In genomic region chr1:182842265-182842664, GRCh38 we compare ENCODE assay signal across 13 cellular contexts. TPM values are rescaled to one million over a fixed set of nuclear protein-coding genes. Genes with fewer than 3 reads are reported as not detected.
A peak's percentile ranks its signal among the peaks of the same experiment; 100 is the strongest.
DNase-seq lines count a peak whose midpoint lies in the region; ATAC-seq and TF ChIP-seq lines count a peak whose summit lies in the region.
"Had no signal": no experiment of that assay in that cellular context is flagged by ENCODE, and none has a peak within 500 bp of the region (broad histone marks: within the 10 kb centered on the region; RNA-seq: fewer than 3 reads in every experiment).

No MANE protein-coding gene starts in this region.

- H3K4me3 ChIP-seq in Karpas-422 (ENCODE audit: low read length) = peak overlapping the region; percentile 88; the same call in 1 of the 2 replicates
- peak overlapping the region; percentile 87 for H3K4me3 ChIP-seq in neural cell (ENCODE audit: low read length)
- H3K4me3 ChIP-seq: suprapubic skin had no signal

- no peak for TF ChIP-seq CTCF in brain (conservative IDR thresholded peaks at IDR 0.05)
- TF ChIP-seq CTCF in neural cell (IDR thresholded peaks at IDR 0.05; ENCODE audit: poor library complexity, severe bottlenecking) = no peak

- peaks cover 10% of the 10 kb centered on the region for H3K27me3 Mint-ChIP-seq in brain

- TF ChIP-seq RAD21 in neural cell (conservative IDR thresholded peaks at IDR 0.05) = no peak

- TF ChIP-seq EP300 in neural cell (conservative IDR thresholded peaks at IDR 0.05; ENCODE audit: poor library complexity, severe bottlenecking) = no peak

- H3K4me1 Mint-ChIP-seq in brain = peaks cover 85% of the 10 kb centered on the region

- H3K27me3 ChIP-seq in Karpas-422 (ENCODE audit: low read length) = no peaks in the 10 kb centered on the region
- no peaks in the 10 kb centered on the region for H3K27me3 ChIP-seq in neural cell (ENCODE audit: insufficient read depth, low read depth, low read length)
- H3K27me3 ChIP-seq: suprapubic skin had no signal

- H3K4me1 ChIP-seq in Karpas-422 (ENCODE audit: low read length) = peaks cover 32% of the 10 kb centered on the region

- peaks cover 79% of the 10 kb centered on the region for H3K36me3 Mint-ChIP-seq in brain

- H3K36me3 ChIP-seq in Karpas-422 (ENCODE audit: insufficient read depth, low read length) (peaks cover 64% of the 10 kb centered on the region), neural cell (ENCODE audit: insufficient read depth, low read length) (peaks cover 3% of the 10 kb centered on the region)

- peak overlapping the region; percentile 98 for H3K4me2 ChIP-seq in Karpas-422 (ENCODE audit: low read depth, low read length, poor library complexity, severe bottlenecking)
- peak overlapping the region; percentile 76 for H3K4me2 ChIP-seq in neural cell (ENCODE audit: low read length)

- DNase-seq in EH (ENCODE audit: low read depth) (peak; percentile 4), Karpas-422 (no peak), NCI-H345 (lab: John Stamatoyannopoulos, UW) (no peak)
- DNase-seq in effector CD8-positive, alpha-beta T cell (lab: John Stamatoyannopoulos, UW) = no peak
- DNase-seq: GDM1; NCI-H2029 treated with DMSO at 0.1 percent for 48 hours; stimulated activated CD4-positive, alpha-beta T cell treated with anti-CD3 and anti-CD28 coated beads, Interleukin-1b, Interleukin-23, amount 100 ng/mL, for 48 hours had no signal

- peak overlapping the region; percentile 48 to 99 (median 97) for H3K4me3 Mint-ChIP-seq in brain

- H3K9me3 ChIP-seq in Karpas-422 (ENCODE audit: low read length) (no peaks in the 10 kb centered on the region), neural cell (ENCODE audit: low read length) (no peaks in the 10 kb centered on the region)
- H3K9me3 ChIP-seq: suprapubic skin had no signal

- no peaks in the 10 kb centered on the region for H3F3A ChIP-seq in neural cell (ENCODE audit: insufficient read depth, low read length, poor library complexity, severe bottlenecking)

- H4K20me1 ChIP-seq in Karpas-422 (ENCODE audit: insufficient read depth, low read depth, low read length) (peaks cover 67% of the 10 kb centered on the region), neural cell (ENCODE audit: insufficient read depth) (peaks cover 60% of the 10 kb centered on the region)

- peaks cover 6 to 14% (median 10%) of the 10 kb centered on the region in 5 experiments for H3K9me3 Mint-ChIP-seq in brain

- no peak for ATAC-seq in esophagus mucosa
- ATAC-seq: HCT116 had no signal

- H2AFZ ChIP-seq in Karpas-422 (ENCODE audit: low read length) (no peak overlapping the region), neural cell (ENCODE audit: low read depth, low read length) (no peak overlapping the region)

- H3K27ac Mint-ChIP-seq in brain = peak overlapping the region in 3 of 5 experiments; percentile 35 to 64 (median 52)

- no peak overlapping the region for H3K27ac ChIP-seq in Karpas-422 (ENCODE audit: low read length)
- no peak overlapping the region for H3K27ac ChIP-seq in neural cell (ENCODE audit: low read length)
- H3K27ac ChIP-seq: coronary artery, suprapubic skin had no signal

- H3K9ac ChIP-seq in Karpas-422 (ENCODE audit: low read length) (no peak overlapping the region), neural cell (ENCODE audit: low read length) (no peak overlapping the region)

- H3K79me2 ChIP-seq in Karpas-422 (ENCODE audit: low read length) (peaks cover 81% of the 10 kb centered on the region), neural cell (replicated peaks; ENCODE audit: insufficient read depth, low read length) (peaks cover 69% of the 10 kb centered on the region)

- H3K9me2 ChIP-seq in Karpas-422 (replicated peaks; ENCODE audit: insufficient read depth, low read length) (no peaks in the 10 kb centered on the region), neural cell (ENCODE audit: insufficient read depth, low read length) (no peaks in the 10 kb centered on the region)

TF ChIP-seq in neural cell, 6 proteins besides CTCF, POLR2A, EP300 and RAD21:
- TF ChIP-seq TAF1 (IDR thresholded peaks at IDR 0.05; ENCODE audit: low read depth) (no peak), SMC3 (conservative IDR thresholded peaks at IDR 0.05; ENCODE audit: poor library complexity) (no peak), EZH2 (IDR thresholded peaks at IDR 0.05; ENCODE audit: borderline replicate concordance, insufficient read depth, low read length, poor library complexity, severe bottlenecking) (no peak), POLR2AphosphoS5 (IDR thresholded peaks at IDR 0.05) (no peak), REST (IDR thresholded peaks at IDR 0.05; ENCODE audit: borderline replicate concordance) (no peak), MXI1 (conservative IDR thresholded peaks at IDR 0.05; ENCODE audit: poor library complexity, severe bottlenecking) (no peak)

RNA-seq across cellular contexts. Expression of gene DHX9, which starts 3.1 kb away (rescaled TPM):
- 94.6 and 133 TPM in 2 replicates for total RNA-seq in Karpas-422 (2014; rRNA removed; shearing (Covaris generic); ENCODE audit: low replicate concordance)
- 141 TPM for polyA plus RNA-seq in brain (ENCODE audit: insufficient read depth, low read depth, low replicate concordance)
- polyA plus RNA-seq in neural cell = 193 and 236 TPM in 2 replicates
- 315 and 332 TPM in 2 replicates for polyA minus RNA-seq in neural cell
- 93.7 TPM for total RNA-seq in esophagus mucosa

RNA-seq across cellular contexts. Expression of gene NPL, which starts 52.7 kb away (rescaled TPM):
- total RNA-seq in Karpas-422 (2014; rRNA removed; shearing (Covaris generic); ENCODE audit: low replicate concordance) = 3.2 TPM in 2 replicates
- polyA plus RNA-seq in brain (ENCODE audit: insufficient read depth, low read depth, low replicate concordance) (3.2 TPM), neural cell (1.2 and 1.6 TPM in 2 replicates)
- 0.24 and 0.69 TPM in 2 replicates for polyA minus RNA-seq in neural cell
- total RNA-seq in esophagus mucosa = 11.5 TPM
